Comparison of ENCODE assay signal across 13 cellular contexts in the genomic region with DNA sequence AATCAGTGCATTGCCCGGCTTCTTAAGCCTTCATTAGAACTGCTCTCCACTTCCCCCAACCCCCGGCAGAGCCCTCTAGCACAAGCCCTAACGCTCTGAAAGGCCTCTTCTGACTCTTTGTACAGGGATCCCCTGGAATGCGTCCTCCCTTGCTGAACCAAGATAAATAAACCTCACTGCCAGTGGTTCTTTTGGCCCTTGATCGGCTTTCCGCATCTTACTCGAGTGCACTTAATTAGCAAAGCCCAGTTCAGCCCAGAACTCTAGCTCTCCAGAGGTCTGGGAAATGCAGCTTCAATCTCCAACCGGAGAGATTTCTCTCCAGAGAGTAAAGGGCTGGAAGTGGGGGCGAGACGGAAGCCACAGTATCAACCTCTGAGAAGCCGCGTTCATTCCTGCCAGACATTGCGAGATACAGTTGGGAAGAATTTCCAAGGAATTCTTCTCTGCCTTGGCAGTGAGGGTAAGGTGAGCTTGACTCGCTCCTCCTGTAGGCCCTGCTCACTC. TPM values are rescaled to one million over a fixed set of nuclear protein-coding genes. Genes with fewer than 3 reads are reported as not detected.
A peak's percentile ranks its signal among the peaks of the same experiment; 100 is the strongest.
DNase-seq lines count a peak whose midpoint lies in the region; ATAC-seq, FAIRE-seq and TF ChIP-seq lines count a peak whose summit lies in the region.
"Had no signal": no experiment of that assay in that cellular context is flagged by ENCODE, and none has a peak within 500 bp of the region (broad histone marks: within the 10 kb centered on the region; RNA-seq: fewer than 3 reads in every experiment).

No MANE protein-coding gene starts in this region.

- H3K79me2 ChIP-seq in H1 (ENCODE audit: control insufficient read depth in 1 of 2, insufficient read depth in 2 of 2, low read length in 2 of 2): no peaks in the 10 kb centered on the region

- H3K4me3 ChIP-seq in IMR-90 (ENCODE audit: insufficient read depth, low read depth, low read length) (no peak overlapping the region), H1 (ENCODE audit: extremely low read depth in 1 of 4, insufficient read depth in 2 of 4, low read depth in 3 of 4, low read length in 4 of 4) (no peak overlapping the region), lower lobe of right lung (peak overlapping the region; percentile 32), adrenal gland (no peak overlapping the region)
- H3K4me3 ChIP-seq: GM23248 had no signal

- dilution Hi-C loops in IMR-90 (cut with HindIII; ENCODE audit: low sequenced_read_pairs, unreplicated experiment): no loop called here

- H3K36me3 ChIP-seq in IMR-90 (ENCODE audit: control insufficient read depth, insufficient read depth, low read length) (no peaks in the 10 kb centered on the region), H1 (ENCODE audit: control insufficient read depth in 2 of 4, insufficient read depth in 4 of 4, low read length in 3 of 4) (no peaks in the 10 kb centered on the region), lower lobe of right lung (no peaks in the 10 kb centered on the region), adrenal gland (replicated peaks in 1 of 2) (no peaks in the 10 kb centered on the region)

- H2BK12ac ChIP-seq in H1 (ENCODE audit: low read depth, low read length): no peak overlapping the region

- no peaks in the 10 kb centered on the region; the same call in 1 of the 2 replicates for H3K9me1 ChIP-seq in IMR-90 (ENCODE audit: insufficient read depth, low read length)

- peak overlapping the region; percentile 54 for H3K18ac ChIP-seq in IMR-90 (ENCODE audit: low read depth, low read length)
- H3K18ac ChIP-seq in H1 (ENCODE audit: extremely low read depth, low read length): no peak overlapping the region

- TF ChIP-seq EP300 in H1 (IDR thresholded peaks at IDR 0.05; ENCODE audit: borderline replicate concordance in 1 of 2, low read depth in 2 of 2, low read length in 2 of 2): no peak

- no peak for TF ChIP-seq CTCF in IMR-90 (conservative IDR thresholded peaks at IDR 0.05; ENCODE audit: low read depth, low read length)
- no peak for TF ChIP-seq CTCF in H1 (IDR thresholded peaks at IDR 0.05; ENCODE audit: control extremely low read depth in 1 of 3, insufficient read depth in 1 of 3, low read depth in 1 of 3, low read length in 3 of 3)
- no peak for TF ChIP-seq CTCF in lower lobe of right lung (IDR thresholded peaks at IDR 0.05)
- TF ChIP-seq CTCF in adrenal gland (IDR thresholded peaks at IDR 0.05): no peak

- no peaks in the 10 kb centered on the region for H3K27me3 ChIP-seq in IMR-90 (ENCODE audit: control insufficient read depth, insufficient read depth, low read length)
- H3K27me3 ChIP-seq in H1 (replicated peaks in 1 of 4; ENCODE audit: control insufficient read depth in 3 of 4, extremely low read depth in 1 of 4, insufficient read depth in 3 of 4, low read length in 3 of 4): no peaks in the 10 kb centered on the region
- H3K27me3 ChIP-seq in lower lobe of right lung (ENCODE audit: low read depth): no peaks in the 10 kb centered on the region
- no peaks in the 10 kb centered on the region for H3K27me3 ChIP-seq in adrenal gland

- H2BK120ac ChIP-seq in IMR-90 (ENCODE audit: low read depth, low read length) (peak overlapping the region; percentile 74), H1 (replicated peaks; ENCODE audit: low read depth, low read length) (no peak overlapping the region)

- WGBS in IMR-90 (ENCODE audit: extremely low coverage in 2 of 2, insufficient read length in 1 of 2), 2 experiments: 10% methylated on average over 2 of the region's 14 CpGs; no CpG with 5 or more reads in 1 of the 2 experiments
- WGBS in H1 (ENCODE audit: extremely low coverage in 1 of 2, insufficient coverage in 1 of 2, insufficient read length in 1 of 2, insufficient replicate concordance in 2 of 2, low coverage in 1 of 2, low lambda C conversion rate in 2 of 2, missing lambda C conversion rate in 1 of 2), 2 experiments: 84% methylated on average over 14 of the region's 14 CpGs; no CpG with 5 or more reads in 1 of the 2 experiments
- WGBS in adrenal gland, 4 donors: 56 to 73% (median 64%) methylated on average over 14 of the region's 14 CpGs

- H3K79me1 ChIP-seq in IMR-90 (ENCODE audit: low read depth in 1 of 2, low read length in 2 of 2) (no peaks in the 10 kb centered on the region), H1 (ENCODE audit: low read depth, low read length) (no peaks in the 10 kb centered on the region)

- H4K20me1 ChIP-seq in IMR-90 (ENCODE audit: insufficient read depth, low read length): no peaks in the 10 kb centered on the region
- H4K20me1 ChIP-seq in H1 (replicated peaks in 1 of 2; ENCODE audit: control insufficient read depth in 1 of 2, insufficient read depth in 2 of 2, low read length in 2 of 2): no peaks in the 10 kb centered on the region

- DNase-seq in IMR-90: peak; percentile 66
- no peak for DNase-seq in H1 (ENCODE audit: low read depth in 1 of 2, low spot score in 2 of 2)
- DNase-seq in lower lobe of right lung: peak; percentile 69
- DNase-seq in stromal cell of bone marrow (ENCODE audit: low read depth): peak; percentile 75
- no peak for DNase-seq in HK-2 (ENCODE audit: unreplicated experiment)
- DNase-seq in activated naive CD4-positive, alpha-beta T cell (lab: John Stamatoyannopoulos, UW): no peak
- DNase-seq in adrenal gland: no peak
- DNase-seq: effector memory CD8-positive, alpha-beta T cell; GM23248; MV-4-11; T-helper 17 cell had no signal

- H4K91ac ChIP-seq in IMR-90 (ENCODE audit: insufficient read depth, low read depth, low read length): peak overlapping the region; percentile 59
- no peak overlapping the region for H4K91ac ChIP-seq in H1 (replicated peaks; ENCODE audit: insufficient read length, low read length)

- H3K9me3 ChIP-seq in IMR-90 (ENCODE audit: control insufficient read depth, insufficient read depth, low read length): no peaks in the 10 kb centered on the region
- H3K9me3 ChIP-seq in H1 (ENCODE audit: insufficient read depth in 2 of 2, low read depth in 1 of 2, low read length in 1 of 2): no peaks in the 10 kb centered on the region
- H3K9me3 ChIP-seq in lower lobe of right lung: no peaks in the 10 kb centered on the region
- H3K9me3 ChIP-seq in adrenal gland (replicated peaks in 1 of 3): no peaks in the 10 kb centered on the region

- H3K56ac ChIP-seq in IMR-90 (ENCODE audit: extremely low read depth, insufficient read depth, low read length) (peak overlapping the region; percentile 85; the same call in 1 of the 2 replicates), H1 (replicated peaks; ENCODE audit: insufficient read length, low read depth, low read length) (no peak overlapping the region)

- H4K5ac ChIP-seq in IMR-90 (ENCODE audit: low read depth, low read length) (peak overlapping the region; percentile 43; the same call in 1 of the 2 replicates), H1 (ENCODE audit: insufficient read length, low read depth, low read length) (no peak overlapping the region)

- H3K14ac ChIP-seq in IMR-90 (replicated peaks; ENCODE audit: low read depth, low read length) (peak overlapping the region; percentile 26), H1 (ENCODE audit: insufficient read length) (no peak overlapping the region)

- H3K23ac ChIP-seq in IMR-90 (ENCODE audit: low read depth, low read length) (peak overlapping the region; percentile 76), H1 (ENCODE audit: insufficient read length) (no peak overlapping the region)

- no peak overlapping the region for H2AK5ac ChIP-seq in IMR-90 (ENCODE audit: low read depth, low read length)
- H2AK5ac ChIP-seq in H1 (ENCODE audit: low read depth, low read length): no peak overlapping the region

- TF ChIP-seq RAD21 in IMR-90 (IDR thresholded peaks at IDR 0.05; ENCODE audit: low read length): no peak
- no peak for TF ChIP-seq RAD21 in H1 (IDR thresholded peaks at IDR 0.05 in 1 of 2, conservative IDR thresholded peaks at IDR 0.05 in 1 of 2; ENCODE audit: low read depth in 2 of 2, low read length in 2 of 2)

- peaks cover 11% of the 10 kb centered on the region; the same call in 1 of the 2 replicates for H3K4me1 ChIP-seq in IMR-90 (ENCODE audit: control insufficient read depth, insufficient read depth, low read length)
- peaks cover 3 to 12% (median 6%) of the 10 kb centered on the region in 4 experiments for H3K4me1 ChIP-seq in H1 (replicated peaks in 1 of 4; ENCODE audit: control insufficient read depth in 3 of 4, insufficient read depth in 4 of 4, low read length in 3 of 4)
- H3K4me1 ChIP-seq in lower lobe of right lung: peaks cover 4% of the 10 kb centered on the region
- no peaks in the 10 kb centered on the region for H3K4me1 ChIP-seq in adrenal gland (replicated peaks in 1 of 2)

- TF ChIP-seq POLR2A in IMR-90 (IDR thresholded peaks at IDR 0.05; ENCODE audit: low read depth, low read length) (no peak), H1 (IDR thresholded peaks at IDR 0.05; ENCODE audit: control extremely low read depth in 1 of 2, low read depth in 2 of 2, low read length in 2 of 2) (no peak), adrenal gland (IDR thresholded peaks at IDR 0.05) (no peak)

- BruUV-seq in IMR-90 (replicated peaks; lab: Mats Ljungman, UMichigan): no TSS peak

- H2BK15ac ChIP-seq in IMR-90 (ENCODE audit: low read depth, low read length) (peak overlapping the region; percentile 2; the same call in 1 of the 3 replicates), H1 (ENCODE audit: low read length) (no peak overlapping the region)

- in situ Hi-C loops in IMR-90 (cut with MboI; ENCODE audit: low sequenced_read_pairs): loop anchor here (25.0 kb wide), 2 partner anchors 445 to 1670 kb away; a partner anchor contains a TSS

- no peaks in the 10 kb centered on the region; the same call in 1 of the 2 replicates for H3K23me2 ChIP-seq in H1 (ENCODE audit: low read depth, low read length)

- CTCF ChIA-PET in IMR-90 (lab: Yijun Ruan, JAX) (interaction anchor here (0.6 kb wide), 1 partner anchor 121 kb away, joined by 5 read pairs; no protein-coding TSS in a partner anchor), H1 (lab: Charles Lee; ENCODE audit: partially characterized antibody) (interaction anchor here (0.7 to 1.6 kb wide), 4 partner anchors 22 to 89 kb away, joined by 3 to 8 read pairs (median 3); no protein-coding TSS in a partner anchor)

- intact Hi-C loops in IMR-90 (cut with micrococcal nuclease) (no loop called here), lower lobe of right lung (cut with DNase I) (no loop called here), adrenal gland (cut with DNase I) (no loop called here)

- H3K9ac ChIP-seq in IMR-90 (ENCODE audit: low read depth, low read length) (peak overlapping the region; percentile 18; the same call in 1 of the 2 replicates), H1 (replicated peaks in 1 of 4; ENCODE audit: extremely low read depth in 1 of 4, low read depth in 3 of 4, low read length in 3 of 4) (no peak overlapping the region)
- H3K9ac ChIP-seq: GM23248 had no signal

- H3K4ac ChIP-seq in IMR-90 (ENCODE audit: low read depth, low read length): peak overlapping the region; percentile 72
- H3K4ac ChIP-seq in H1 (replicated peaks; ENCODE audit: insufficient read length, low read depth, low read length): no peak overlapping the region

- H3K4me2 ChIP-seq in IMR-90 (ENCODE audit: low read depth, low read length): peak overlapping the region; percentile 55
- no peak overlapping the region for H3K4me2 ChIP-seq in H1 (ENCODE audit: insufficient read depth in 1 of 2, low read depth in 2 of 2, low read length in 2 of 2)

- H2BK5ac ChIP-seq in IMR-90 (ENCODE audit: low read depth, low read length, poor library complexity, severe bottlenecking) (peak overlapping the region; percentile 64), H1 (ENCODE audit: low read depth, low read length) (no peak overlapping the region)

- ATAC-seq in IMR-90 (ENCODE audit: low read depth) (peak; percentile 94), lower lobe of right lung (peak; percentile 83 to 92), GM19023 (IDR thresholded peaks at IDR 0.05; ENCODE audit: unreplicated experiment) (no peak)
- ATAC-seq: effector memory CD8-positive, alpha-beta T cell; T-helper 17 cell had no signal

- POLR2A ChIA-PET in IMR-90 (lab: Charles Lee; ENCODE audit: unreplicated experiment): no interaction called here
- POLR2A ChIA-PET in H1 (lab: Charles Lee; ENCODE audit: partially characterized antibody): interaction anchor here (0.6 to 1.2 kb wide), 3 partner anchors 11 to 182 kb away, joined by 3 to 5 read pairs (median 3); a partner anchor contains a TSS

- peak overlapping the region; percentile 84 for H2AFZ ChIP-seq in IMR-90 (replicated peaks; ENCODE audit: low read length, poor library complexity)
- peak overlapping the region; percentile 36; the same call in 1 of the 2 replicates for H2AFZ ChIP-seq in H1 (ENCODE audit: low read length)
- H2AFZ ChIP-seq: GM23248 had no signal

- H3K27ac ChIP-seq in IMR-90 (ENCODE audit: insufficient read depth, low read length): peak overlapping the region; percentile 82
- H3K27ac ChIP-seq in H1 (ENCODE audit: low read depth, low read length): no peak overlapping the region
- H3K27ac ChIP-seq in lower lobe of right lung: peak overlapping the region; percentile 73
- peak overlapping the region in 1 of 5 donors; percentile 43 for H3K27ac ChIP-seq in adrenal gland
- H3K27ac ChIP-seq: GM23248 had no signal

- FAIRE-seq in H1 (lab: Jason Lieb, UNC): no peak

- peak overlapping the region; percentile 71 for H2BK20ac ChIP-seq in IMR-90 (ENCODE audit: low read depth, low read length)
- no peak overlapping the region for H2BK20ac ChIP-seq in H1 (ENCODE audit: low read length)

- peak overlapping the region; percentile 7 for H2AK9ac ChIP-seq in IMR-90 (replicated peaks; ENCODE audit: low read depth, low read length, poor library complexity)

- H4K8ac ChIP-seq in IMR-90 (ENCODE audit: low read depth in 2 of 2, low read length in 2 of 2): peak overlapping the region; percentile 10 to 65
- H4K8ac ChIP-seq in H1 (ENCODE audit: extremely low read depth, insufficient read depth, low read length): peak overlapping the region; percentile 1; the same call in 1 of the 2 replicates

RNA-seq across cellular contexts. Expression of a gene that starts 8.7 kb away (rescaled TPM):
- 2.5 and 3.3 TPM in 2 replicates for total RNA-seq in IMR-90 (2012; rRNA removed)
- 20.3 and 25.2 TPM in 2 replicates for polyA plus RNA-seq in IMR-90 (2012; rRNA removed)
- polyA plus RNA-seq in IMR-90 (2012; cell fraction: cytosol; rRNA removed): 18.7 and 34.1 TPM in 2 replicates
- 60.8 and 109 TPM in 2 replicates for polyA plus RNA-seq in IMR-90 (2012; cell fraction: nucleus; rRNA removed; ENCODE audit: low replicate concordance)
- total RNA-seq in H1 (2021; fragmentation: NEBNext Ultra II Directional; extraction: Animal tissue kit (Norgen Biotek cat#: 25700)): 46.9 and 49.5 TPM in 2 replicates
- polyA plus RNA-seq in H1 (2011; rRNA removed): 54.5 and 87.3 TPM in 2 replicates
- polyA plus RNA-seq in H1 (2011; cell fraction: cytosol; rRNA removed): 52.7 TPM
- 82.7 TPM for polyA plus RNA-seq in H1 (2011; cell fraction: nucleus; rRNA removed)
- polyA plus RNA-seq in H1 (2012, experiment 1 of 2): 29.2 to 41.5 TPM (median 39.9 TPM) in 4 replicates
- polyA plus RNA-seq in H1 (2012, experiment 2 of 2): 29.3 TPM
- polyA plus RNA-seq in H1 (2013, experiment 1 of 2): 29.2 TPM
- polyA plus RNA-seq in H1 (2013, experiment 2 of 2): 27.9 TPM
- polyA minus RNA-seq in H1 (2011; rRNA and poly(A)+ RNA removed): 4.0 and 7.3 TPM in 2 replicates
- polyA minus RNA-seq in H1 (2011; cell fraction: cytosol; rRNA and poly(A)+ RNA removed): 20.0 TPM
- polyA minus RNA-seq in H1 (2011; cell fraction: nucleus; rRNA and poly(A)+ RNA removed): 22.2 TPM
- total RNA-seq in lower lobe of right lung: 38.7 TPM
- 10 to 100 TPM; 19.5 to 66.3 (median 35.8) TPM for total RNA-seq in adrenal gland
- polyA plus RNA-seq in adrenal gland: 10 to 100 TPM in 2 of 3 donors, 1 to 10 TPM in 1; 7.2 to 63.9 (median 39.4) TPM

RNA-seq across cellular contexts. Expression of a gene that starts 11.3 kb away (rescaled TPM):
- total RNA-seq in IMR-90 (2012; rRNA removed) (4.8 and 5.6 TPM in 2 replicates), lower lobe of right lung (32.4 TPM), adrenal gland (10 to 100 TPM in 7 of 8 donors, 1 to 10 TPM in 1; 8.5 to 51.5 (median 27.8) TPM)
- polyA plus RNA-seq in IMR-90 (2012; rRNA removed) (11.2 and 17.7 TPM in 2 replicates), H1 (2011; rRNA removed) (19.7 and 37.8 TPM in 2 replicates), adrenal gland (10 to 100 TPM in 2 of 3 donors, 1 to 10 TPM in 1; 4.6 to 44.7 (median 31.0) TPM)
- polyA plus RNA-seq in IMR-90 (2012; cell fraction: cytosol; rRNA removed): 5.0 and 14.2 TPM in 2 replicates
- polyA plus RNA-seq in IMR-90 (2012; cell fraction: nucleus; rRNA removed; ENCODE audit: low replicate concordance): 13.5 and 27.0 TPM in 2 replicates
- 56.0 and 57.3 TPM in 2 replicates for total RNA-seq in H1 (2021; fragmentation: NEBNext Ultra II Directional; extraction: Animal tissue kit (Norgen Biotek cat#: 25700))
- polyA plus RNA-seq in H1 (2011; cell fraction: cytosol; rRNA removed): 31.1 TPM
- 44.7 TPM for polyA plus RNA-seq in H1 (2011; cell fraction: nucleus; rRNA removed)
- polyA plus RNA-seq in H1 (2012, experiment 1 of 2): 24.6 to 37.3 TPM (median 32.1 TPM) in 4 replicates
- polyA plus RNA-seq in H1 (2012, experiment 2 of 2): 26.0 TPM
- polyA plus RNA-seq in H1 (2013, experiment 1 of 2): 35.4 TPM
- polyA plus RNA-seq in H1 (2013, experiment 2 of 2): 34.1 TPM
- polyA minus RNA-seq in H1 (2011; rRNA and poly(A)+ RNA removed): 7.3 and 7.9 TPM in 2 replicates
- 37.4 TPM for polyA minus RNA-seq in H1 (2011; cell fraction: cytosol; rRNA and poly(A)+ RNA removed)
- polyA minus RNA-seq in H1 (2011; cell fraction: nucleus; rRNA and poly(A)+ RNA removed): 25.1 TPM

RNA-seq across cellular contexts. Expression of a gene that starts 43.4 kb away (rescaled TPM):
- total RNA-seq in IMR-90 (2012; rRNA removed) (not detected in 2 replicates), lower lobe of right lung (not detected), adrenal gland (not detected)
- polyA plus RNA-seq in IMR-90 (2012; rRNA removed) (not detected in 2 replicates), H1 (2011; rRNA removed) (0.14 and 0.19 TPM in 2 replicates), adrenal gland (not detected)
- not detected in 2 replicates for polyA plus RNA-seq in IMR-90 (2012; cell fraction: cytosol; rRNA removed)
- polyA plus RNA-seq in IMR-90 (2012; cell fraction: nucleus; rRNA removed; ENCODE audit: low replicate concordance): not detected in 2 replicates
- not detected in 2 replicates for total RNA-seq in H1 (2021; fragmentation: NEBNext Ultra II Directional; extraction: Animal tissue kit (Norgen Biotek cat#: 25700))
- polyA plus RNA-seq in H1 (2011; cell fraction: cytosol; rRNA removed): not detected
- not detected for polyA plus RNA-seq in H1 (2011; cell fraction: nucleus; rRNA removed)
- polyA plus RNA-seq in H1 (2012, experiment 1 of 2): not detected in 4 replicates
- not detected for polyA plus RNA-seq in H1 (2012, experiment 2 of 2)
- polyA plus RNA-seq in H1 (2013, experiment 1 of 2): not detected
- not detected for polyA plus RNA-seq in H1 (2013, experiment 2 of 2)
- not detected in 2 replicates for polyA minus RNA-seq in H1 (2011; rRNA and poly(A)+ RNA removed)
- polyA minus RNA-seq in H1 (2011; cell fraction: cytosol; rRNA and poly(A)+ RNA removed): not detected
- not detected for polyA minus RNA-seq in H1 (2011; cell fraction: nucleus; rRNA and poly(A)+ RNA removed)
- total RNA-seq: GM23248, skeletal muscle tissue, T-helper 17 cell had no signal
- polyA plus RNA-seq: GM23248 had no signal

Comparison
In these comparisons a context has a peak if more than half of its experiments do, and no peak if none do; other contexts are left out.
1. DNase-seq: peak in IMR-90 (single experiment), lower lobe of right lung (single experiment) and stromal cell of bone marrow (single experiment); none in H1 (0 of 2), HK-2 (single experiment), activated naive CD4-positive, alpha-beta T cell (0 of 4) and adrenal gland (0 of 7).